In the genomic region with DNA sequence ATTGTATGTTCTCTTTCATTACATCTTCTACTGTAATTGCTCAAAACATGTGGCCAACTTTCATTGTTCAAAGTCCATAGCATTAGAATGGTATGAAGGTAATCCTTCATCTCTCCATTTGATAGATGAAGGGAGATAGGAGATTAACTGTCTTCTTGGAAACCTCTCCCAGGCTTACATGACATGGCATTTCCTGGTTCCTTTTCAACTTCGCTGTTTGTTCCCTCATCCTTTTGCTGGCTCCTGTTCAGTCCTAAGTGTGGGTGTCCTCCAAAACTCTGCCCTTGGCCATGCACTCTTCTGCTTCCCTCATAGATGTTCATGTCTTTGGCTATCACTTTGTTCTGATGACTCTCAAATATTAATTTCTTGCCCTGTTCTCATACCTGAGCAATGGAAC, we compare ENCODE assay signal across 17 cellular contexts. TPM values are rescaled to one million over a fixed set of nuclear protein-coding genes. Genes with fewer than 3 reads are reported as not detected.
DNase-seq lines count a peak whose midpoint lies in the region; ATAC-seq, FAIRE-seq and TF ChIP-seq lines count a peak whose summit lies in the region.
"Had no signal": no experiment of that assay in that cellular context is flagged by ENCODE, and none has a peak within 500 bp of the region (broad histone marks: within the 10 kb centered on the region; RNA-seq: fewer than 3 reads in every experiment).

No MANE protein-coding gene starts in this region.

- peak; percentile 19 to 46 (median 41) for ATAC-seq in psoas muscle
- no peak for ATAC-seq in WTC11
- no peak for ATAC-seq in HG03159 (IDR thresholded peaks at IDR 0.05; ENCODE audit: unreplicated experiment)
- ATAC-seq: GM23338, HCT116 had no signal

- H3K36me3 ChIP-seq in psoas muscle (ENCODE audit: insufficient read depth in 1 of 2, low read depth in 1 of 2), result peaks cover 5 to 100% of the 10 kb centered on the region in 2 donors

- H3K9me3 Mint-ChIP-seq in WTC11, result peaks cover 11% of the 10 kb centered on the region; the same call in 1 of the 2 replicates
- H3K9me3 Mint-ChIP-seq: GM23338, H9 had no signal

- no peak for TF ChIP-seq POLR2A in GM12892 (IDR thresholded peaks at IDR 0.05; ENCODE audit: low read depth, low read length)

- 22 to 43% (median 37%) methylated on average over 1 of the region's 1 CpG for WGBS in psoas muscle, 3 donors

- POLR2A ChIA-PET in WTC11 (lab: Charles Lee), result no interaction called here

- no peaks in the 10 kb centered on the region for H3K9me3 ChIP-seq in psoas muscle

- no peaks in the 10 kb centered on the region for H3K4me1 Mint-ChIP-seq in WTC11
- H3K4me1 Mint-ChIP-seq: CD4-positive, alpha-beta memory T cell; GM23338; H9 had no signal

- peak overlapping the region; percentile 6 for H3K4me3 ChIP-seq in psoas muscle
- H3K4me3 ChIP-seq: GM23338 had no signal

- H3K4me3 Mint-ChIP-seq in WTC11, result no peak overlapping the region
- H3K4me3 Mint-ChIP-seq: CD4-positive, alpha-beta memory T cell; GM23338; H9 had no signal

- CTCF ChIA-PET in WTC11 (lab: Charles Lee), result no interaction called here

- intact Hi-C loops in psoas muscle (cut with DNase I), result no loop called here
- intact Hi-C loops in cardiac septum (cut with DNase I), result no loop called here

- H3K27me3 ChIP-seq in psoas muscle (ENCODE audit: insufficient read depth in 3 of 3, low read length in 2 of 3), result no peaks in the 10 kb centered on the region

- FAIRE-seq in D721Med (lab: Jason Lieb, UNC), result peak; percentile 76
- FAIRE-seq in GM12892 (lab: Jason Lieb, UNC), result peak; percentile 33
- FAIRE-seq: G401.6 had no signal

- TF ChIP-seq CTCF in D721Med (IDR thresholded peaks at IDR 0.05; ENCODE audit: insufficient read depth, missing control alignments), result no peak
- TF ChIP-seq CTCF in psoas muscle (IDR thresholded peaks at IDR 0.05), result no peak
- no peak for TF ChIP-seq CTCF in WTC11 (IDR thresholded peaks at IDR 0.05)

- DNase-seq in D721Med (ENCODE audit: insufficient read length, low spot score) (no peak), GM12892 (ENCODE audit: insufficient read length) (no peak), psoas muscle (no peak), WTC11 (ENCODE audit: low spot score) (no peak), cardiac septum (ENCODE audit: low spot score) (no peak)
- DNase-seq: C1 segment of cervical spinal cord; Calu3; CD4-positive, alpha-beta memory T cell; COR-L47; DMS153; DND-41; H9 had no signal

- H3K27ac Mint-ChIP-seq in WTC11, result no peak overlapping the region
- H3K27ac Mint-ChIP-seq: CD4-positive, alpha-beta memory T cell; GM23338 had no signal

- no peaks in the 10 kb centered on the region for H3K36me3 Mint-ChIP-seq in WTC11

- peak overlapping the region; percentile 93 for H3K27ac ChIP-seq in psoas muscle

- no peaks in the 10 kb centered on the region for H3K27me3 Mint-ChIP-seq in WTC11 (ENCODE audit: low read depth)

- peaks cover 73% of the 10 kb centered on the region for H3K4me1 ChIP-seq in psoas muscle

TF ChIP-seq in WTC11, 78 proteins besides CTCF, POLR2A, EP300 and RAD21:
- TF ChIP-seq, protein P1, sequence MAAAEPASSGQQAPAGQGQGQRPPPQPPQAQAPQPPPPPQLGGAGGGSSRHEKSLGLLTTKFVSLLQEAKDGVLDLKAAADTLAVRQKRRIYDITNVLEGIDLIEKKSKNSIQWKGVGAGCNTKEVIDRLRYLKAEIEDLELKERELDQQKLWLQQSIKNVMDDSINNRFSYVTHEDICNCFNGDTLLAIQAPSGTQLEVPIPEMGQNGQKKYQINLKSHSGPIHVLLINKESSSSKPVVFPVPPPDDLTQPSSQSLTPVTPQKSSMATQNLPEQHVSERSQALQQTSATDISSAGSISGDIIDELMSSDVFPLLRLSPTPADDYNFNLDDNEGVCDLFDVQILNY (CRISPR knock-in tag; IDR thresholded peaks at IDR 0.05), result no peak
- TF ChIP-seq, protein P2, sequence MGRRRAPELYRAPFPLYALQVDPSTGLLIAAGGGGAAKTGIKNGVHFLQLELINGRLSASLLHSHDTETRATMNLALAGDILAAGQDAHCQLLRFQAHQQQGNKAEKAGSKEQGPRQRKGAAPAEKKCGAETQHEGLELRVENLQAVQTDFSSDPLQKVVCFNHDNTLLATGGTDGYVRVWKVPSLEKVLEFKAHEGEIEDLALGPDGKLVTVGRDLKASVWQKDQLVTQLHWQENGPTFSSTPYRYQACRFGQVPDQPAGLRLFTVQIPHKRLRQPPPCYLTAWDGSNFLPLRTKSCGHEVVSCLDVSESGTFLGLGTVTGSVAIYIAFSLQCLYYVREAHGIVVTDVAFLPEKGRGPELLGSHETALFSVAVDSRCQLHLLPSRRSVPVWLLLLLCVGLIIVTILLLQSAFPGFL (CRISPR knock-in tag; IDR thresholded peaks at IDR 0.05; ENCODE audit: borderline replicate concordance), result no peak

RNA-seq across cellular contexts. Expression of a gene that starts 13.8 kb away (rescaled TPM):
- polyA plus RNA-seq in GM12892 (2012; ENCODE audit: missing spikeins), result 1.7 TPM
- total RNA-seq in psoas muscle (1,000 to 10,000 TPM; 2,020 to 7,790 (median 5,587) TPM), WTC11 (2021) (1.7 to 2.1 TPM (median 1.9 TPM) in 3 replicates), cardiac septum (10.9 TPM)
- polyA plus RNA-seq in psoas muscle, result 1,000 to 10,000 TPM in 2 of 3 donors, 100 to 1,000 TPM in 1; 796 to 1,696 (median 1,565) TPM
- total RNA-seq: A172 had no signal

Comparison
In these comparisons a context has a peak if more than half of its experiments do, and no peak if none do; other contexts are left out.
1. ATAC-seq: peak in psoas muscle (4 of 4); none in WTC11 (single experiment) and HG03159 (single experiment).
2. RNA of a gene that starts 13.8 kb away (total RNA-seq): 2,020 to 7,790 TPM in psoas muscle; 10.9 TPM in cardiac septum (single experiment) and 1.7 to 2.1 TPM in WTC11; every median in the first group is over 100 times any median in the second.